Comparison of ENCODE assay signal across 23 cellular contexts in genomic region chr1:229730573-229730972, GRCh38.
"Had no signal": no experiment of that assay in that cellular context is flagged by ENCODE, and none has a peak within 500 bp of the region (broad histone marks: within the 10 kb centered on the region; RNA-seq: fewer than 3 reads in every experiment).

No MANE protein-coding gene starts in this region.

- ATAC-seq: gastroesophageal sphincter; left cardiac atrium; lower lobe of right lung; natural killer cell treated with Interleukin-12 subunit alpha and Interleukin-12 subunit beta and Interleukin-15 and Interleukin-18, amount 100 ng/mL, for 72 hours; pancreas; right cardiac atrium had no signal

- H3K27me3 Mint-ChIP-seq: progenitor cell of endocrine pancreas had no signal

- H3K27ac ChIP-seq: dorsolateral prefrontal cortex, esophagus squamous epithelium, gastroesophageal sphincter, left ventricle myocardium inferior, lower lobe of right lung, pancreas had no signal

- H3K36me3 ChIP-seq: esophagus squamous epithelium, gastroesophageal sphincter, left ventricle myocardium inferior, lower lobe of right lung, pancreas had no signal

- FAIRE-seq: endometrium, kidney, pancreas, urothelium cell line had no signal

- H3K4me2 ChIP-seq: smooth muscle cell had no signal

- H3K4me1 ChIP-seq: esophagus squamous epithelium, gastroesophageal sphincter, left ventricle myocardium inferior, lower lobe of right lung, pancreas had no signal

- H3K4me3 Mint-ChIP-seq: memory B cell; mesothelial cell of epicardium; natural killer cell treated with Interleukin-12 subunit alpha and Interleukin-12 subunit beta and Interleukin-15 and Interleukin-18, amount 100 ng/mL, for 72 hours; type B pancreatic cell had no signal

- H3K36me3 Mint-ChIP-seq: memory B cell; mesothelial cell of epicardium; natural killer cell treated with Interleukin-12 subunit alpha and Interleukin-12 subunit beta and Interleukin-15 and Interleukin-18, amount 100 ng/mL, for 72 hours; type B pancreatic cell had no signal

- H3K4me3 ChIP-seq: dorsolateral prefrontal cortex, esophagus squamous epithelium, gastroesophageal sphincter, left ventricle myocardium inferior, lower lobe of right lung, pancreas, smooth muscle cell had no signal

- H3K27me3 ChIP-seq: dorsolateral prefrontal cortex, esophagus squamous epithelium, gastroesophageal sphincter, pancreas had no signal

- DNase-seq: cortex of kidney; dorsolateral prefrontal cortex; effector CD8-positive, alpha-beta T cell; esophagus squamous epithelium; foreskin fibroblast; kidney; left cardiac atrium; left ventricle myocardium inferior; lower lobe of right lung; occipital lobe; pancreas; right cardiac atrium; stimulated activated CD4-positive, alpha-beta T cell treated with anti-CD3 and anti-CD28 coated beads, Interleukin-2, amount 100 ng/mL, for 48 hours; stimulated activated naive CD4-positive, alpha-beta T cell treated with Interleukin-2 at 50 U/mL for 16 hours had no signal

- H3K9me3 Mint-ChIP-seq: memory B cell; natural killer cell treated with Interleukin-12 subunit alpha and Interleukin-12 subunit beta and Interleukin-15 and Interleukin-18, amount 100 ng/mL, for 72 hours; type B pancreatic cell had no signal

- H3K9me3 ChIP-seq: esophagus squamous epithelium, gastroesophageal sphincter, lower lobe of right lung, pancreas had no signal

- H3K27ac Mint-ChIP-seq: memory B cell; mesothelial cell of epicardium; natural killer cell treated with Interleukin-12 subunit alpha and Interleukin-12 subunit beta and Interleukin-15 and Interleukin-18, amount 100 ng/mL, for 72 hours; progenitor cell of endocrine pancreas; type B pancreatic cell had no signal

- H3K4me1 Mint-ChIP-seq: memory B cell, mesothelial cell of epicardium had no signal
